ENCODE assay signal across 2 cellular contexts in the genomic region with DNA sequence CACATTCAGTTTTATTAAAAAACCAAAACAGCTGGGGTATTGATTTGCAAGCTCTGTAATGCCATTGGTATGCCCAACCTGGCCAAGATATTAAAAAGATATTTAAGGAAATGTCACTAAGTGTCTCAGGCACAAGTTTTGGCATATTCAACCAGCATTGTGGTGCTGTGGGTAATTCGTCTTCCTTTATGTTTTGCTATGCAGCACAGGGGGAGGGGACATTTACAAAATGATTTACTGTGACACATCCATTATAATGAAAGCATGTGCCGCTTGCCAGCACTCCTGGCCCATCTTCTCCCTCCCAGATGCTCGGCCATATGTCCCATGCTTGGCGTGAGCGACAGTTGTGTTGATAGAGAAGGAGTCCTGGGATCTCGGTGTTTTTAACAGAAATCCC.
A peak's percentile ranks its signal among the peaks of the same experiment; 100 is the strongest.
TF ChIP-seq lines count a peak whose summit lies in the region.

No MANE protein-coding gene starts in this region.

TF ChIP-seq in GM23338, 12 proteins besides CTCF, POLR2A, EP300 and RAD21 (continues in another document):
- no peak for TF ChIP-seq ZNF331 (CRISPR knock-in tag; IDR thresholded peaks at IDR 0.05; ENCODE audit: low read depth)
- no peak for TF ChIP-seq NANOG (IDR thresholded peaks at IDR 0.05; ENCODE audit: borderline replicate concordance)
- no peak for TF ChIP-seq EZH2phosphoT487 (IDR thresholded peaks at IDR 0.05; ENCODE audit: unreplicated experiment)
- TF ChIP-seq, protein P1, sequence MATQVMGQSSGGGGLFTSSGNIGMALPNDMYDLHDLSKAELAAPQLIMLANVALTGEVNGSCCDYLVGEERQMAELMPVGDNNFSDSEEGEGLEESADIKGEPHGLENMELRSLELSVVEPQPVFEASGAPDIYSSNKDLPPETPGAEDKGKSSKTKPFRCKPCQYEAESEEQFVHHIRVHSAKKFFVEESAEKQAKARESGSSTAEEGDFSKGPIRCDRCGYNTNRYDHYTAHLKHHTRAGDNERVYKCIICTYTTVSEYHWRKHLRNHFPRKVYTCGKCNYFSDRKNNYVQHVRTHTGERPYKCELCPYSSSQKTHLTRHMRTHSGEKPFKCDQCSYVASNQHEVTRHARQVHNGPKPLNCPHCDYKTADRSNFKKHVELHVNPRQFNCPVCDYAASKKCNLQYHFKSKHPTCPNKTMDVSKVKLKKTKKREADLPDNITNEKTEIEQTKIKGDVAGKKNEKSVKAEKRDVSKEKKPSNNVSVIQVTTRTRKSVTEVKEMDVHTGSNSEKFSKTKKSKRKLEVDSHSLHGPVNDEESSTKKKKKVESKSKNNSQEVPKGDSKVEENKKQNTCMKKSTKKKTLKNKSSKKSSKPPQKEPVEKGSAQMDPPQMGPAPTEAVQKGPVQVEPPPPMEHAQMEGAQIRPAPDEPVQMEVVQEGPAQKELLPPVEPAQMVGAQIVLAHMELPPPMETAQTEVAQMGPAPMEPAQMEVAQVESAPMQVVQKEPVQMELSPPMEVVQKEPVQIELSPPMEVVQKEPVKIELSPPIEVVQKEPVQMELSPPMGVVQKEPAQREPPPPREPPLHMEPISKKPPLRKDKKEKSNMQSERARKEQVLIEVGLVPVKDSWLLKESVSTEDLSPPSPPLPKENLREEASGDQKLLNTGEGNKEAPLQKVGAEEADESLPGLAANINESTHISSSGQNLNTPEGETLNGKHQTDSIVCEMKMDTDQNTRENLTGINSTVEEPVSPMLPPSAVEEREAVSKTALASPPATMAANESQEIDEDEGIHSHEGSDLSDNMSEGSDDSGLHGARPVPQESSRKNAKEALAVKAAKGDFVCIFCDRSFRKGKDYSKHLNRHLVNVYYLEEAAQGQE (IDR thresholded peaks at IDR 0.05; ENCODE audit: unreplicated experiment): no peak
- TF ChIP-seq POLR2AphosphoS5 (IDR thresholded peaks at IDR 0.05; ENCODE audit: low read depth): no peak
- TF ChIP-seq STAT1 (IDR thresholded peaks at IDR 0.05; ENCODE audit: unreplicated experiment): no peak
- no peak for TF ChIP-seq JUNB (IDR thresholded peaks at IDR 0.05; ENCODE audit: unreplicated experiment)
- no peak for TF ChIP-seq EZH2 (IDR thresholded peaks at IDR 0.05; ENCODE audit: low read depth, unreplicated experiment)
- no peak for TF ChIP-seq ETS1 (IDR thresholded peaks at IDR 0.05)
- TF ChIP-seq CREB1 (CRISPR knock-in tag; IDR thresholded peaks at IDR 0.05; ENCODE audit: low read depth): no peak

TF ChIP-seq in H1, 55 proteins besides CTCF, POLR2A, EP300 and RAD21:
- no peak for TF ChIP-seq SIX5 (IDR thresholded peaks at IDR 0.05; ENCODE audit: low read depth, low read length)
- TF ChIP-seq, protein P2, sequence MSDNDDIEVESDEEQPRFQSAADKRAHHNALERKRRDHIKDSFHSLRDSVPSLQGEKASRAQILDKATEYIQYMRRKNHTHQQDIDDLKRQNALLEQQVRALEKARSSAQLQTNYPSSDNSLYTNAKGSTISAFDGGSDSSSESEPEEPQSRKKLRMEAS (IDR thresholded peaks at IDR 0.05): 0 out of 2 replicates have a peak, but pooled peaks have one; percentile 9
